8 cellular contexts compared by ENCODE assay signal in the genomic region with DNA sequence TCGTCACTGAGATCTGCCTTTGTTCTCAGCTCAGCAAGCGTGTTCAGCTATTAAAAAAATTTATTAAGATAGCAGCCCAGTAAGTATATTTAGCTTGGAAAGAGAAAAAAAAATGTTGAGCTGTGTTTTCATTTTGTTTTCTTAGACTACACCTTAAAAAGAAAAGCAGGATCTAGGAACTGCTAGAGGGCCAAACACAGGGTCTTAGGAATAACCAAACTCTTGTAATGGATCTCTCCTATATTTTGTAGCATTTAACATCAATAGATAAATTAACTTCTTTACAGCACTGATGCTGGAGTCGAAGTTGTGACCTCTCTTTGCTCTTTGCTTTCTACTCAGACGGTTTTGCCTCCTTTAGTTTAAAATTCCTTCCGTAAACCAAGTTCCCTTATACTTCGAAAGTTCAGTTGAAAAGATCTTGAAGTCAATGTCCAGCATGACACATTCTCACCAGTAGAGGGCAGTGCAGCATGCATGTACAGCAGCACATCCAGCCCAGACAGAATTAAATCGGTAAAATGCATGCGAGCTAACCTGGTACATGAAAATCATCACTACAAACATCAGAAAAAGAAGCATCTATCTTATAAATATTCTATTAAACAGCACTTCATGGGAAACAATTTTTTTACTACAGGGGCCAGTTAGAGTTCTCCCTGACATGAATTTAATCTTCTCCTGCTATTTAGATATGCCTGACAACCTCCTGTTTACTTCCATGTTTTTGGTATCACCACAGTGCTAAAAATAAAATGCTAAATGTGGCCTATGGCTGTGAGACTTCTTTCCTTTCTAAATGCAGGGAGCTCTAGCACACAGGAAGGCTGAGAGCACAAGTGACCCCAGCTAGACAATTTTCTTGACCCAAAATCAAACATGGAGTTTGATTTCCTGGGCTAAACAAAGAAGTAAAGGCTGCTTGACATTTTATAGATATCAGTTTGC. TPM values are rescaled to one million over a fixed set of nuclear protein-coding genes. Genes with fewer than 3 reads are reported as not detected.
DNase-seq lines count a peak whose midpoint lies in the region; ATAC-seq and TF ChIP-seq lines count a peak whose summit lies in the region.

No MANE protein-coding gene starts in this region.

- no peak overlapping the region for H3K4me3 ChIP-seq in neural progenitor cell

- no peak overlapping the region for H3K4me2 ChIP-seq in neural progenitor cell

- H3K4me1 Mint-ChIP-seq in activated T-helper 1 cell treated with anti-CD3 and anti-CD28 coated beads, Interleukin-12 subunit alpha, Interleukin-12 subunit beta, Interleukin-2, Interleukin-4 antibody, amounts not matched to agents 30 ng/mL and 10 ng/mL and 1 ng/mL, durations not matched to agents 14 hours and 24 hours and 36 hours (ENCODE audit: low read depth) = no peaks in the 10 kb centered on the region
- H3K4me1 Mint-ChIP-seq in neural progenitor cell = peaks cover 22% of the 10 kb centered on the region

- H3K27me3 ChIP-seq in neural progenitor cell = no peaks in the 10 kb centered on the region

- H3K9me3 Mint-ChIP-seq in activated T-helper 1 cell treated with anti-CD3 and anti-CD28 coated beads, Interleukin-12 subunit alpha, Interleukin-12 subunit beta, Interleukin-2, Interleukin-4 antibody, amounts not matched to agents 30 ng/mL and 10 ng/mL and 1 ng/mL, durations not matched to agents 14 hours and 24 hours and 36 hours = no peaks in the 10 kb centered on the region
- no peaks in the 10 kb centered on the region for H3K9me3 Mint-ChIP-seq in neural progenitor cell

- no peak overlapping the region for H3K27ac ChIP-seq in 22Rv1
- H3K27ac ChIP-seq in neural progenitor cell = no peak overlapping the region

- no peak overlapping the region for H2AFZ ChIP-seq in neural progenitor cell (replicated peaks)

- H3K9me3 ChIP-seq in neural progenitor cell (ENCODE audit: low read depth) = no peaks in the 10 kb centered on the region

- no peaks in the 10 kb centered on the region for H3K36me3 Mint-ChIP-seq in activated T-helper 1 cell treated with anti-CD3 and anti-CD28 coated beads, Interleukin-12 subunit alpha, Interleukin-12 subunit beta, Interleukin-2, Interleukin-4 antibody, amounts not matched to agents 30 ng/mL and 10 ng/mL and 1 ng/mL, durations not matched to agents 14 hours and 24 hours and 36 hours (ENCODE audit: low read depth)
- no peaks in the 10 kb centered on the region for H3K36me3 Mint-ChIP-seq in neural progenitor cell

- no peak overlapping the region for H3K4me3 Mint-ChIP-seq in activated T-helper 1 cell treated with anti-CD3 and anti-CD28 coated beads, Interleukin-12 subunit alpha, Interleukin-12 subunit beta, Interleukin-2, Interleukin-4 antibody, amounts not matched to agents 30 ng/mL and 10 ng/mL and 1 ng/mL, durations not matched to agents 14 hours and 24 hours and 36 hours
- no peak overlapping the region for H3K4me3 Mint-ChIP-seq in neural progenitor cell

- H4K20me1 ChIP-seq in neural progenitor cell (ENCODE audit: low read depth) = no peaks in the 10 kb centered on the region

- TF ChIP-seq CTCF in 22Rv1 (IDR thresholded peaks at IDR 0.05) (peak; percentile 80), neural progenitor cell (IDR thresholded peaks at IDR 0.05) (peak; percentile 99)

- peak; percentile 56 for ATAC-seq in GM18502 (IDR thresholded peaks at IDR 0.05; ENCODE audit: poor library complexity, unreplicated experiment)
- no peak for ATAC-seq in stimulated activated naive CD8-positive, alpha-beta T cell treated with anti-CD3 and anti-CD28 coated beads, Interleukin-15, Interleukin-2, amounts not matched to agents 100 U/mL and 50 U/mL, for 24 hours

- intact Hi-C loops in activated T-helper 1 cell treated with anti-CD3 and anti-CD28 coated beads, Interleukin-12 subunit alpha, Interleukin-12 subunit beta, Interleukin-2, Interleukin-4 antibody, amounts not matched to agents 30 ng/mL and 10 ng/mL and 1 ng/mL, durations not matched to agents 14 hours and 24 hours and 36 hours (cut with micrococcal nuclease) = loop anchor here (1.0 to 5.0 kb wide), 7 partner anchors 49 to 1314 kb away; no protein-coding TSS in a partner anchor

- H3K9ac ChIP-seq in neural progenitor cell = no peak overlapping the region

- H3K27ac Mint-ChIP-seq in activated T-helper 1 cell treated with anti-CD3 and anti-CD28 coated beads, Interleukin-12 subunit alpha, Interleukin-12 subunit beta, Interleukin-2, Interleukin-4 antibody, amounts not matched to agents 30 ng/mL and 10 ng/mL and 1 ng/mL, durations not matched to agents 14 hours and 24 hours and 36 hours = no peak overlapping the region
- no peak overlapping the region for H3K27ac Mint-ChIP-seq in neural progenitor cell

- DNase-seq in LHCN-M2 (ENCODE audit: low read depth) (peak; percentile 79), RKO (ENCODE audit: low spot score) (peak; percentile 81), fibroblast of the conjunctiva (ENCODE audit: low read depth) (peak; percentile 92), neural progenitor cell (ENCODE audit: low spot score) (peak; percentile 91)
- DNase-seq in activated T-helper 1 cell treated with anti-CD3 and anti-CD28 coated beads, Interleukin-12 subunit alpha, Interleukin-12 subunit beta, Interleukin-2, Interleukin-4 antibody, amounts not matched to agents 30 ng/mL and 10 ng/mL and 1 ng/mL, durations not matched to agents 14 hours and 24 hours and 36 hours (ENCODE audit: low spot score) = peak; percentile 57
- DNase-seq in stimulated activated naive CD8-positive, alpha-beta T cell treated with anti-CD3 and anti-CD28 coated beads, Interleukin-15, Interleukin-2, amounts not matched to agents 100 U/mL and 50 U/mL, for 24 hours = peak; percentile 80

- H3K4me1 ChIP-seq in neural progenitor cell = no peaks in the 10 kb centered on the region

- peaks cover 11% of the 10 kb centered on the region for H3K27me3 Mint-ChIP-seq in activated T-helper 1 cell treated with anti-CD3 and anti-CD28 coated beads, Interleukin-12 subunit alpha, Interleukin-12 subunit beta, Interleukin-2, Interleukin-4 antibody, amounts not matched to agents 30 ng/mL and 10 ng/mL and 1 ng/mL, durations not matched to agents 14 hours and 24 hours and 36 hours (ENCODE audit: insufficient read depth)
- peaks cover 7% of the 10 kb centered on the region for H3K27me3 Mint-ChIP-seq in neural progenitor cell (ENCODE audit: insufficient read depth, low read depth)

- no peaks in the 10 kb centered on the region for H3F3A ChIP-seq in neural progenitor cell (ENCODE audit: low read depth)

- H3K79me2 ChIP-seq in neural progenitor cell (ENCODE audit: low read depth) = no peaks in the 10 kb centered on the region

- H3K36me3 ChIP-seq in neural progenitor cell = no peaks in the 10 kb centered on the region

RNA-seq across cellular contexts. Expression of a gene that starts 48.2 kb away (rescaled TPM):
- total RNA-seq in LHCN-M2 (2014; rRNA removed) = 31.7 and 32.3 TPM in 2 replicates
- polyA plus RNA-seq in LHCN-M2 (2012) = 9.5 TPM
- total RNA-seq in activated T-helper 1 cell treated with anti-CD3 and anti-CD28 coated beads, Interleukin-12 subunit alpha, Interleukin-12 subunit beta, Interleukin-2, Interleukin-4 antibody, amounts not matched to agents 30 ng/mL and 10 ng/mL and 1 ng/mL, durations not matched to agents 14 hours and 24 hours and 36 hours = 17.7 and 21.8 TPM in 2 replicates
- 10.7 and 18.0 TPM in 2 replicates for total RNA-seq in neural progenitor cell (ENCODE audit: low replicate concordance)
